21 cellular contexts compared by ENCODE assay signal in genomic region chr2:149418065-149418464, GRCh38.
DNase-seq lines count a peak whose midpoint lies in the region; ATAC-seq, FAIRE-seq and TF ChIP-seq lines count a peak whose summit lies in the region.
"Had no signal": no experiment of that assay in that cellular context is flagged by ENCODE, and none has a peak within 500 bp of the region (broad histone marks: within the 10 kb centered on the region; RNA-seq: fewer than 3 reads in every experiment).

No MANE protein-coding gene starts in this region.

- no peaks in the 10 kb centered on the region for H3K9me3 ChIP-seq in breast epithelium
- H3K9me3 ChIP-seq in H1 (ENCODE audit: insufficient read depth in 2 of 2, low read depth in 1 of 2, low read length in 1 of 2): no peaks in the 10 kb centered on the region
- H3K9me3 ChIP-seq in neuronal stem cell (replicated peaks in 1 of 2; ENCODE audit: control insufficient read depth in 2 of 2, insufficient read depth in 1 of 2, low read depth in 1 of 2, low read length in 2 of 2): no peaks in the 10 kb centered on the region
- H3K9me3 ChIP-seq: HAP-1, SK-N-SH had no signal

- no peaks in the 10 kb centered on the region for H3K79me1 ChIP-seq in H1 (ENCODE audit: low read depth, low read length)
- H3K79me1 ChIP-seq in neuronal stem cell (ENCODE audit: low read depth, low read length): no peaks in the 10 kb centered on the region

- H3K4ac ChIP-seq in H1 (replicated peaks; ENCODE audit: insufficient read length, low read depth, low read length) (no peak overlapping the region), neuronal stem cell (ENCODE audit: low read length) (no peak overlapping the region)

- H2AFZ ChIP-seq in H1 (ENCODE audit: low read length): no peak overlapping the region
- H2AFZ ChIP-seq in neuronal stem cell (ENCODE audit: low read length): no peak overlapping the region

- H3K79me2 ChIP-seq in H1 (ENCODE audit: control insufficient read depth in 1 of 2, insufficient read depth in 2 of 2, low read length in 2 of 2): no peaks in the 10 kb centered on the region

- H3K4me3 Mint-ChIP-seq in MCF 10A (ENCODE audit: unreplicated experiment): no peak overlapping the region

- no peaks in the 10 kb centered on the region for H3K27me3 Mint-ChIP-seq in MCF 10A (ENCODE audit: insufficient read depth, unreplicated experiment)

- no peak for TF ChIP-seq CTCF in MCF 10A (IDR thresholded peaks at IDR 0.05; ENCODE audit: unreplicated experiment)
- no peak for TF ChIP-seq CTCF in breast epithelium (IDR thresholded peaks at IDR 0.05)
- TF ChIP-seq CTCF in H1 (IDR thresholded peaks at IDR 0.05; ENCODE audit: control extremely low read depth in 1 of 3, insufficient read depth in 1 of 3, low read depth in 1 of 3, low read length in 3 of 3): no peak

- intact Hi-C loops in MCF 10A (cut with micrococcal nuclease): no loop called here
- intact Hi-C loops in breast epithelium (cut with DNase I; ENCODE audit: low total_unique reads): no loop called here

- H2BK5ac ChIP-seq in H1 (ENCODE audit: low read depth, low read length) (no peak overlapping the region), neuronal stem cell (ENCODE audit: low read length) (no peak overlapping the region)

- 86% methylated on average over 5 of the region's 5 CpGs; no CpG with 5 or more reads in 1 of the 2 experiments for WGBS in H1 (ENCODE audit: extremely low coverage in 1 of 2, insufficient coverage in 1 of 2, insufficient read length in 1 of 2, insufficient replicate concordance in 2 of 2, low coverage in 1 of 2, low lambda C conversion rate in 2 of 2, missing lambda C conversion rate in 1 of 2), 2 experiments
- WGBS in neuronal stem cell (ENCODE audit: extremely low coverage in 2 of 2, insufficient read length in 2 of 2, insufficient replicate concordance in 1 of 2), 2 donors: no CpG with 5 or more reads among the region's 5 CpGs

- POLR2A ChIA-PET in MCF 10A (lab: Yijun Ruan, JAX): no interaction called here
- POLR2A ChIA-PET in H1 (lab: Charles Lee; ENCODE audit: partially characterized antibody): no interaction called here

- H3K4me3 ChIP-seq in breast epithelium: no peak overlapping the region
- no peak overlapping the region for H3K4me3 ChIP-seq in H1 (ENCODE audit: extremely low read depth in 1 of 4, insufficient read depth in 2 of 4, low read depth in 3 of 4, low read length in 4 of 4)
- no peak overlapping the region for H3K4me3 ChIP-seq in neuronal stem cell (ENCODE audit: low read length in 2 of 2)
- H3K4me3 ChIP-seq: HAP-1 had no signal

- no peaks in the 10 kb centered on the region for H4K20me1 ChIP-seq in H1 (replicated peaks in 1 of 2; ENCODE audit: control insufficient read depth in 1 of 2, insufficient read depth in 2 of 2, low read length in 2 of 2)

- H2BK12ac ChIP-seq in H1 (ENCODE audit: low read depth, low read length) (no peak overlapping the region), neuronal stem cell (ENCODE audit: low read length) (no peak overlapping the region)

- no peak overlapping the region for H2BK15ac ChIP-seq in H1 (ENCODE audit: low read length)
- no peak overlapping the region for H2BK15ac ChIP-seq in neuronal stem cell (ENCODE audit: low read length)

- FAIRE-seq in H1 (lab: Jason Lieb, UNC): no peak
- FAIRE-seq: D721Med had no signal

- H2BK20ac ChIP-seq in H1 (ENCODE audit: low read length): no peak overlapping the region

- no TSS peak for BruUV-seq in MCF 10A (replicated peaks; lab: Mats Ljungman, UMichigan)

- H4K8ac ChIP-seq in H1 (ENCODE audit: extremely low read depth, insufficient read depth, low read length) (no peak overlapping the region), neuronal stem cell (ENCODE audit: low read depth, low read length) (no peak overlapping the region)

- H3K9me3 Mint-ChIP-seq in MCF 10A (ENCODE audit: unreplicated experiment): no peaks in the 10 kb centered on the region

- H3K18ac ChIP-seq in H1 (ENCODE audit: extremely low read depth, low read length) (no peak overlapping the region), neuronal stem cell (ENCODE audit: low read length) (no peak overlapping the region)

- DNase-seq in MCF 10A (ENCODE audit: unreplicated experiment): no peak
- DNase-seq in breast epithelium (ENCODE audit: low spot score in 2 of 2): no peak
- DNase-seq in H1 (ENCODE audit: low read depth in 1 of 2, low spot score in 2 of 2): no peak
- DNase-seq in iris pigment epithelial cell (ENCODE audit: low read depth): peak; percentile 8
- DNase-seq in NOMO-1 treated with DMSO at 0.1 percent for 48 hours (lab: John Stamatoyannopoulos, UW; ENCODE audit: unreplicated experiment): no peak
- no peak for DNase-seq in neuronal stem cell (ENCODE audit: low spot score)
- DNase-seq: 8988T, DMS53, KBM-7, NCI-H1092, NCI-H1436, NCI-H187 treated with DMSO at 0.1 percent for 48 hours, NCI-H510A, SIG-M5, SK-N-SH had no signal

- H3K4me1 Mint-ChIP-seq in MCF 10A (ENCODE audit: insufficient read depth, unreplicated experiment): peaks cover 14% of the 10 kb centered on the region

- H3K9ac ChIP-seq in H1 (replicated peaks in 1 of 4; ENCODE audit: extremely low read depth in 1 of 4, low read depth in 3 of 4, low read length in 3 of 4): no peak overlapping the region
- no peak overlapping the region for H3K9ac ChIP-seq in neuronal stem cell (ENCODE audit: low read depth, low read length, poor library complexity)
- H3K9ac ChIP-seq: SK-N-SH had no signal

- H3K27ac Mint-ChIP-seq in MCF 10A (ENCODE audit: low read depth, unreplicated experiment): peak overlapping the region; percentile 43

- no peak for TF ChIP-seq RAD21 in H1 (IDR thresholded peaks at IDR 0.05 in 1 of 2, conservative IDR thresholded peaks at IDR 0.05 in 1 of 2; ENCODE audit: low read depth in 2 of 2, low read length in 2 of 2)

- H4K5ac ChIP-seq in H1 (ENCODE audit: insufficient read length, low read depth, low read length): no peak overlapping the region

- no peaks in the 10 kb centered on the region for H3K36me3 Mint-ChIP-seq in MCF 10A (ENCODE audit: insufficient read depth, unreplicated experiment)

- H4K91ac ChIP-seq in H1 (replicated peaks; ENCODE audit: insufficient read length, low read length) (no peak overlapping the region), neuronal stem cell (ENCODE audit: low read depth, low read length, poor library complexity) (no peak overlapping the region)

- H3K4me2 ChIP-seq in H1 (ENCODE audit: insufficient read depth in 1 of 2, low read depth in 2 of 2, low read length in 2 of 2): no peak overlapping the region; a peak in 1 of 4 replicates
- no peak overlapping the region for H3K4me2 ChIP-seq in neuronal stem cell (ENCODE audit: insufficient read depth, low read length, poor library complexity, severe bottlenecking)
- H3K4me2 ChIP-seq: SK-N-SH had no signal

- TF ChIP-seq EP300 in H1 (IDR thresholded peaks at IDR 0.05; ENCODE audit: borderline replicate concordance in 1 of 2, low read depth in 2 of 2, low read length in 2 of 2): no peak

- no peaks in the 10 kb centered on the region for H3K23me2 ChIP-seq in H1 (ENCODE audit: low read depth, low read length)

- H2AK5ac ChIP-seq in H1 (ENCODE audit: low read depth, low read length) (no peak overlapping the region), neuronal stem cell (ENCODE audit: low read depth, low read length) (no peak overlapping the region)

- H2BK120ac ChIP-seq in H1 (replicated peaks; ENCODE audit: low read depth, low read length): no peak overlapping the region
- H2BK120ac ChIP-seq in neuronal stem cell (ENCODE audit: low read depth, low read length): no peak overlapping the region

- H3K27ac ChIP-seq in breast epithelium (no peak overlapping the region), H1 (ENCODE audit: low read depth, low read length) (no peak overlapping the region), neuronal stem cell (replicated peaks; ENCODE audit: low read length) (no peak overlapping the region)
- H3K27ac ChIP-seq: C4-2B, RWPE1 had no signal

- no peak overlapping the region for H3K14ac ChIP-seq in H1 (ENCODE audit: insufficient read length)
- H3K14ac ChIP-seq in neuronal stem cell (ENCODE audit: low read length): no peak overlapping the region

- TF ChIP-seq POLR2A in breast epithelium (IDR thresholded peaks at IDR 0.05) (no peak), H1 (IDR thresholded peaks at IDR 0.05; ENCODE audit: control extremely low read depth in 1 of 2, low read depth in 2 of 2, low read length in 2 of 2) (no peak)

- H3K23ac ChIP-seq in H1 (ENCODE audit: insufficient read length) (no peak overlapping the region), neuronal stem cell (ENCODE audit: low read depth, low read length, poor library complexity) (no peak overlapping the region)

- H3K4me1 ChIP-seq in breast epithelium (peaks cover 0 to 3% of the 10 kb centered on the region in 2 donors), H1 (replicated peaks in 1 of 4; ENCODE audit: control insufficient read depth in 3 of 4, insufficient read depth in 4 of 4, low read length in 3 of 4) (peaks cover 0 to 10% (median 4%) of the 10 kb centered on the region in 4 experiments; a peak in 5 of 7 replicates), neuronal stem cell (ENCODE audit: control insufficient read depth in 2 of 2, insufficient read depth in 1 of 2, low read depth in 1 of 2, low read length in 2 of 2) (peaks cover 0 to 9% of the 10 kb centered on the region in 2 donors)

- CTCF ChIA-PET in MCF 10A (lab: Yijun Ruan, JAX) (interaction anchor here (0.7 kb wide), 1 partner anchor 20 kb away, joined by 3 read pairs; no protein-coding TSS in a partner anchor), H1 (lab: Charles Lee; ENCODE audit: partially characterized antibody) (interaction anchor here (1.0 to 1.5 kb wide), 4 partner anchors 11 to 331 kb away, joined by 3 to 5 read pairs (median 4); no protein-coding TSS in a partner anchor)

- H3K27me3 ChIP-seq in breast epithelium (no peaks in the 10 kb centered on the region), H1 (replicated peaks in 1 of 4; ENCODE audit: control insufficient read depth in 3 of 4, extremely low read depth in 1 of 4, insufficient read depth in 3 of 4, low read length in 3 of 4) (no peaks in the 10 kb centered on the region), neuronal stem cell (ENCODE audit: control insufficient read depth in 3 of 3, insufficient read depth in 3 of 3, low read depth in 1 of 3, low read length in 3 of 3) (peaks cover 0 to 5% (median 0%) of the 10 kb centered on the region in 3 experiments)

- ATAC-seq in HG03378 (IDR thresholded peaks at IDR 0.05; ENCODE audit: unreplicated experiment) (no peak), HG03439 (IDR thresholded peaks at IDR 0.05; ENCODE audit: unreplicated experiment) (no peak)

- H3K56ac ChIP-seq in H1 (replicated peaks; ENCODE audit: insufficient read length, low read depth, low read length): no peak overlapping the region

- H3K36me3 ChIP-seq in breast epithelium (no peaks in the 10 kb centered on the region), H1 (ENCODE audit: control insufficient read depth in 2 of 4, insufficient read depth in 4 of 4, low read length in 3 of 4) (no peaks in the 10 kb centered on the region), neuronal stem cell (replicated peaks in 1 of 2; ENCODE audit: control insufficient read depth in 2 of 2, insufficient read depth in 2 of 2, low read length in 2 of 2) (no peaks in the 10 kb centered on the region)
- H3K36me3 ChIP-seq: HAP-1 had no signal
